14 cellular contexts compared by ENCODE assay signal in genomic region chr15:63551400-63551799, GRCh38. TPM values are rescaled to one million over a fixed set of nuclear protein-coding genes. Genes with fewer than 3 reads are reported as not detected.
DNase-seq lines count a peak whose midpoint lies in the region; ATAC-seq, FAIRE-seq and TF ChIP-seq lines count a peak whose summit lies in the region.
"Had no signal": no experiment of that assay in that cellular context is flagged by ENCODE, and none has a peak within 500 bp of the region (broad histone marks: within the 10 kb centered on the region; RNA-seq: fewer than 3 reads in every experiment).

No MANE protein-coding gene starts in this region.

- H3K9me3 ChIP-seq in SK-N-SH (no peaks in the 10 kb centered on the region), astrocyte (ENCODE audit: insufficient read depth, low read depth, low read length) (no peaks in the 10 kb centered on the region), transverse colon (no peaks in the 10 kb centered on the region)

- in situ Hi-C loops in transverse colon (cut with MboI; ENCODE audit: low pct_ligation_motif_present in 1 of 4, low pct_unique_long_range_greater_than_20kb in 1 of 4, low sequenced_read_pairs in 3 of 4): no loop called here

- H3K4me1 ChIP-seq in SK-N-SH (ENCODE audit: control insufficient read depth in 1 of 2, insufficient read depth in 2 of 2, low read depth in 1 of 2, low read length in 1 of 2) (peaks cover 7 to 27% of the 10 kb centered on the region in 2 experiments; a peak in 3 of 4 replicates), astrocyte (ENCODE audit: insufficient read depth, low read length) (peaks cover 31% of the 10 kb centered on the region), transverse colon (peaks cover 17 to 43% (median 28%) of the 10 kb centered on the region in 4 donors)

- H3F3A ChIP-seq in SK-N-SH (replicated peaks; ENCODE audit: insufficient read depth): peaks cover 18% of the 10 kb centered on the region

- no peak overlapping the region for H3K4me2 ChIP-seq in SK-N-SH
- no peak overlapping the region for H3K4me2 ChIP-seq in astrocyte (ENCODE audit: low read length)
- H3K4me2 ChIP-seq: neural progenitor cell had no signal

- H3K4me3 ChIP-seq in SK-N-SH (ENCODE audit: low read depth in 2 of 2, low read length in 1 of 2) (no peak overlapping the region), astrocyte (ENCODE audit: insufficient read depth, low read depth, low read length) (no peak overlapping the region), transverse colon (no peak overlapping the region)
- H3K4me3 ChIP-seq: lung, neural progenitor cell had no signal

- DNase-seq in SK-N-SH (no peak), astrocyte (ENCODE audit: low read depth) (peak; percentile 47), glomerular visceral epithelial cell (ENCODE audit: extremely low spot score) (peak; percentile 9), transverse colon (no peak), caudate nucleus (lab: John Stamatoyannopoulos, UW) (no peak), erythroblast (lab: John Stamatoyannopoulos, UW) (no peak)
- DNase-seq: activated CD4-positive, CD25-positive, alpha-beta regulatory T cell; activated CD8-positive, alpha-beta memory T cell treated with anti-CD3 and anti-CD28 coated beads, Interleukin-2, amount 10 ng/mL, durations not matched to agents 7 days and 5 days; activated naive CD4-positive, alpha-beta T cell treated with anti-CD3 and anti-CD28 coated beads, Interleukin-2, amount 10 ng/mL, durations not matched to agents 7 days and 5 days; NK-92 treated with Interleukin-12 subunit alpha and Interleukin-12 subunit beta, amount 100 ng/mL, for 24 hours had no signal

- TF ChIP-seq EP300 in SK-N-SH (IDR thresholded peaks at IDR 0.05; ENCODE audit: borderline replicate concordance in 1 of 2, low read depth in 1 of 2, low read length in 1 of 2): no peak
- TF ChIP-seq EP300 in transverse colon (IDR thresholded peaks at IDR 0.05; ENCODE audit: low read depth): no peak

- CTCF ChIA-PET in SK-N-SH (lab: Yijun Ruan, JAX): interaction anchor here (1.2 kb wide), 1 partner anchor 64 kb away, joined by 3 read pairs; no protein-coding TSS in a partner anchor

- POLR2A ChIA-PET in SK-N-SH (lab: Yijun Ruan, JAX): interaction anchor here (0.6 kb wide), 1 partner anchor 42 kb away, joined by 3 read pairs; no protein-coding TSS in a partner anchor

- peak overlapping the region; percentile 98 for H3K27ac Mint-ChIP-seq in astrocyte (ENCODE audit: unreplicated experiment)
- H3K27ac Mint-ChIP-seq: activated CD8-positive, alpha-beta memory T cell treated with anti-CD3 and anti-CD28 coated beads, Interleukin-2, amount 10 ng/mL, durations not matched to agents 7 days and 5 days; activated naive CD4-positive, alpha-beta T cell treated with anti-CD3 and anti-CD28 coated beads, Interleukin-2, amount 10 ng/mL, durations not matched to agents 7 days and 5 days; neural progenitor cell had no signal

- intact Hi-C loops in transverse colon (cut with DNase I; ENCODE audit: low total_unique reads): no loop called here

- H2AFZ ChIP-seq in SK-N-SH (ENCODE audit: low read depth) (no peak overlapping the region), astrocyte (ENCODE audit: low read depth, low read length) (no peak overlapping the region)
- H2AFZ ChIP-seq: neural progenitor cell had no signal

- H3K36me3 ChIP-seq in SK-N-SH (replicated peaks in 1 of 2; ENCODE audit: control insufficient read depth in 1 of 2, insufficient read depth in 2 of 2, low read length in 1 of 2) (peaks cover 4 to 33% of the 10 kb centered on the region in 2 experiments), astrocyte (ENCODE audit: insufficient read depth, low read length) (no peaks in the 10 kb centered on the region), transverse colon (no peaks in the 10 kb centered on the region)
- H3K36me3 ChIP-seq: neural progenitor cell had no signal

- H3K27ac ChIP-seq in SK-N-SH (ENCODE audit: low read depth in 2 of 2, low read length in 1 of 2): no peak overlapping the region
- H3K27ac ChIP-seq in astrocyte (ENCODE audit: low read depth, low read length): no peak overlapping the region
- H3K27ac ChIP-seq in transverse colon: peak overlapping the region in 3 of 4 donors; percentile 12 to 69 (median 62)
- no peak overlapping the region for H3K27ac ChIP-seq in caudate nucleus (ENCODE audit: low read depth, low read length)
- H3K27ac ChIP-seq: neural progenitor cell had no signal

- H4K20me1 ChIP-seq in SK-N-SH (ENCODE audit: insufficient read depth) (no peaks in the 10 kb centered on the region), astrocyte (ENCODE audit: insufficient read depth, low read length) (no peaks in the 10 kb centered on the region)

- H3K27me3 ChIP-seq in SK-N-SH (ENCODE audit: insufficient read depth) (no peaks in the 10 kb centered on the region), astrocyte (ENCODE audit: insufficient read depth, low read length) (no peaks in the 10 kb centered on the region), transverse colon (no peaks in the 10 kb centered on the region)
- H3K27me3 ChIP-seq: neural progenitor cell had no signal

- H3K4me3 Mint-ChIP-seq in astrocyte (ENCODE audit: unreplicated experiment): no peak overlapping the region
- H3K4me3 Mint-ChIP-seq: activated CD8-positive, alpha-beta memory T cell treated with anti-CD3 and anti-CD28 coated beads, Interleukin-2, amount 10 ng/mL, durations not matched to agents 7 days and 5 days; activated naive CD4-positive, alpha-beta T cell treated with anti-CD3 and anti-CD28 coated beads, Interleukin-2, amount 10 ng/mL, durations not matched to agents 7 days and 5 days; neural progenitor cell had no signal

- peaks cover 43% of the 10 kb centered on the region for H3K4me1 Mint-ChIP-seq in astrocyte (ENCODE audit: low read depth, unreplicated experiment)

- H3K9ac ChIP-seq in SK-N-SH (no peak overlapping the region), astrocyte (ENCODE audit: low read length) (no peak overlapping the region)
- H3K9ac ChIP-seq: neural progenitor cell had no signal

- no peak for ATAC-seq in SK-N-SH treated with all-trans-retinoic acid at 6 μM for 48 hours
- no peak for ATAC-seq in GM18502 (IDR thresholded peaks at IDR 0.05; ENCODE audit: poor library complexity, unreplicated experiment)
- ATAC-seq: activated CD8-positive, alpha-beta memory T cell treated with anti-CD3 and anti-CD28 coated beads, Interleukin-2, amount 10 ng/mL, durations not matched to agents 7 days and 5 days had no signal

- TF ChIP-seq RAD21 in SK-N-SH (IDR thresholded peaks at IDR 0.05; ENCODE audit: low read length): no peak

- TF ChIP-seq POLR2A in transverse colon (IDR thresholded peaks at IDR 0.05): no peak
- no peak for TF ChIP-seq POLR2A in erythroblast (IDR thresholded peaks at IDR 0.05; ENCODE audit: low read length)

- 80% methylated on average over 1 of the region's 1 CpG for WGBS in SK-N-SH (ENCODE audit: low lambda C conversion rate)
- WGBS in transverse colon (ENCODE audit: low coverage in 1 of 2), 2 donors: 53 to 59% methylated on average over 1 of the region's 1 CpG

- H3K27me3 Mint-ChIP-seq in astrocyte (ENCODE audit: low read depth, unreplicated experiment): no peaks in the 10 kb centered on the region
- H3K27me3 Mint-ChIP-seq: activated CD8-positive, alpha-beta memory T cell treated with anti-CD3 and anti-CD28 coated beads, Interleukin-2, amount 10 ng/mL, durations not matched to agents 7 days and 5 days; activated naive CD4-positive, alpha-beta T cell treated with anti-CD3 and anti-CD28 coated beads, Interleukin-2, amount 10 ng/mL, durations not matched to agents 7 days and 5 days had no signal

- no peak for FAIRE-seq in astrocyte (lab: Jason Lieb, UNC)

- no peak for TF ChIP-seq CTCF in SK-N-SH (IDR thresholded peaks at IDR 0.05)
- TF ChIP-seq CTCF in astrocyte (IDR thresholded peaks at IDR 0.05; ENCODE audit: insufficient read depth, low read depth, low read length): no peak
- TF ChIP-seq CTCF in transverse colon (IDR thresholded peaks at IDR 0.05): no peak

- H3K36me3 Mint-ChIP-seq in astrocyte (ENCODE audit: low read depth, unreplicated experiment): peaks cover 5% of the 10 kb centered on the region

- no peaks in the 10 kb centered on the region for H3K9me3 Mint-ChIP-seq in astrocyte (ENCODE audit: unreplicated experiment)
- H3K9me3 Mint-ChIP-seq: activated naive CD4-positive, alpha-beta T cell treated with anti-CD3 and anti-CD28 coated beads, Interleukin-2, amount 10 ng/mL, durations not matched to agents 7 days and 5 days; neural progenitor cell had no signal

- H3K79me2 ChIP-seq in SK-N-SH (ENCODE audit: insufficient read depth): peaks cover 12% of the 10 kb centered on the region
- peaks cover 3% of the 10 kb centered on the region for H3K79me2 ChIP-seq in astrocyte (ENCODE audit: insufficient read depth, low read length)

- no peaks in the 10 kb centered on the region for H3K9me2 ChIP-seq in SK-N-SH

TF ChIP-seq in SK-N-SH, 30 proteins besides CTCF, POLR2A, EP300 and RAD21:
- 0 out of 2 replicates have a peak, but pooled peaks have one; percentile 29 for TF ChIP-seq FOSL2 (IDR thresholded peaks at IDR 0.05; ENCODE audit: borderline replicate concordance, low read depth)
- TF ChIP-seq TCF12 (IDR thresholded peaks at IDR 0.05): peak; percentile 18; the same call in 1 of the 2 replicates
- no peak for TF ChIP-seq FOXM1 (IDR thresholded peaks at IDR 0.05; ENCODE audit: low read depth)

RNA-seq across cellular contexts. Expression of gene FBXL22, which starts 45.8 kb away (rescaled TPM):
- 0.08 and 0.10 TPM in 2 replicates for polyA plus RNA-seq in SK-N-SH (2012; rRNA removed)
- polyA plus RNA-seq in SK-N-SH (2012; cell fraction: cytosol; rRNA removed): 0.12 and 0.14 TPM in 2 replicates
- 0.08 and 0.09 TPM in 2 replicates for polyA plus RNA-seq in SK-N-SH (2012; cell fraction: nucleus; rRNA removed)
- total RNA-seq in astrocyte: 0.34 and 0.43 TPM in 2 replicates
- 10 to 100 TPM in 1 of 4 donors, 1 to 10 TPM in 3; 3.0 to 28.1 (median 7.8) TPM for total RNA-seq in transverse colon

RNA-seq across cellular contexts. Expression of gene USP3, which starts 47.0 kb away (rescaled TPM):
- 9.3 and 10.8 TPM in 2 replicates for polyA plus RNA-seq in SK-N-SH (2012; rRNA removed)
- polyA plus RNA-seq in SK-N-SH (2012; cell fraction: cytosol; rRNA removed): 9.3 and 9.6 TPM in 2 replicates
- 45.6 and 46.7 TPM in 2 replicates for polyA plus RNA-seq in SK-N-SH (2012; cell fraction: nucleus; rRNA removed)
- 38.1 and 40.1 TPM in 2 replicates for total RNA-seq in astrocyte
- total RNA-seq in transverse colon: 10 to 100 TPM; 56.1 to 93.0 (median 73.7) TPM

Comparison
In these comparisons a context has a peak if more than half of its experiments do, and no peak if none do; other contexts are left out.
1. DNase-seq: peak in astrocyte (single experiment) and glomerular visceral epithelial cell (single experiment); none in SK-N-SH (single experiment), transverse colon (single experiment), caudate nucleus (0 of 61) and erythroblast (0 of 2).
2. H3K27ac ChIP-seq: peak in transverse colon (3 of 4); none in SK-N-SH (0 of 2), astrocyte (single experiment) and caudate nucleus (single experiment).